In genomic region chr3:187748050-187748481, GRCh38 we compare ENCODE assay signal across 1 cellular context.
A peak's percentile ranks its signal among the peaks of the same experiment; 100 is the strongest.
TF ChIP-seq lines count a peak whose summit lies in the region.

No MANE protein-coding gene starts in this region.

TF ChIP-seq in HepG2, 621 proteins besides CTCF, POLR2A, EP300 and RAD21 (continued from another document and continues in another):
- no peak for TF ChIP-seq REST (IDR thresholded peaks at IDR 0.05; ENCODE audit: borderline replicate concordance in 1 of 2, low read depth in 1 of 2, low read length in 2 of 2)
- no peak for TF ChIP-seq ZNF883 (CRISPR knock-in tag; IDR thresholded peaks at IDR 0.05; ENCODE audit: not compliant biosample characterization)
- TF ChIP-seq RXRA (CRISPR knock-in tag; IDR thresholded peaks at IDR 0.05), result peak; percentile 18; the same call in 1 of the 2 replicates
- TF ChIP-seq ZNF563 (CRISPR knock-in tag; IDR thresholded peaks at IDR 0.05), result no peak
- no peak for TF ChIP-seq TCF12 (IDR thresholded peaks at IDR 0.05)
- no peak for TF ChIP-seq TCF12 (CRISPR knock-in tag; IDR thresholded peaks at IDR 0.05)
- no peak for TF ChIP-seq ZNF234 (CRISPR knock-in tag; conservative IDR thresholded peaks at IDR 0.05)
- TF ChIP-seq ZBTB1 (CRISPR knock-in tag; IDR thresholded peaks at IDR 0.05; ENCODE audit: borderline replicate concordance), result no peak
- TF ChIP-seq MLX (CRISPR knock-in tag; IDR thresholded peaks at IDR 0.05), result no peak
- no peak for TF ChIP-seq TSC22D2 (CRISPR knock-in tag; IDR thresholded peaks at IDR 0.05; ENCODE audit: borderline replicate concordance)
- TF ChIP-seq HHEX (CRISPR knock-in tag; IDR thresholded peaks at IDR 0.05), result no peak
- TF ChIP-seq FOXP4 (CRISPR knock-in tag; IDR thresholded peaks at IDR 0.05), result peak; percentile 40; the same call in 1 of the 2 replicates
- no peak for TF ChIP-seq ZFP62 (CRISPR knock-in tag; IDR thresholded peaks at IDR 0.05)
- no peak for TF ChIP-seq CCAR2 (optimal IDR thresholded peaks at IDR 0.05; ENCODE audit: low read depth, low read length)
- TF ChIP-seq ZNF558 (CRISPR knock-in tag; IDR thresholded peaks at IDR 0.05; ENCODE audit: borderline replicate concordance), result no peak
- peak; percentile 36; the same call in 1 of the 2 replicates for TF ChIP-seq ZNF350 (CRISPR knock-in tag; IDR thresholded peaks at IDR 0.05; ENCODE audit: borderline replicate concordance, low read depth)
- TF ChIP-seq ZZZ3 (CRISPR knock-in tag; IDR thresholded peaks at IDR 0.05; ENCODE audit: borderline replicate concordance), result no peak
- no peak for TF ChIP-seq ZNF773 (CRISPR knock-in tag; IDR thresholded peaks at IDR 0.05; ENCODE audit: borderline replicate concordance)
- no peak for TF ChIP-seq FIP1L1 (IDR thresholded peaks at IDR 0.05; ENCODE audit: borderline replicate concordance, insufficient read depth, low read depth, low read length)
- TF ChIP-seq FUBP1 (CRISPR knock-in tag; IDR thresholded peaks at IDR 0.05; ENCODE audit: borderline replicate concordance), result no peak
- TF ChIP-seq THAP11 (CRISPR knock-in tag; IDR thresholded peaks at IDR 0.05), result peak; percentile 44; the same call in 1 of the 2 replicates
- peak; percentile 21; the same call in 1 of the 2 replicates for TF ChIP-seq TBX2 (CRISPR knock-in tag; IDR thresholded peaks at IDR 0.05; ENCODE audit: borderline replicate concordance)
- TF ChIP-seq HCFC1 (IDR thresholded peaks at IDR 0.05; ENCODE audit: low read depth, low read length), result no peak
- peak; percentile 91 for TF ChIP-seq STAG1 (CRISPR knock-in tag; IDR thresholded peaks at IDR 0.05)
- TF ChIP-seq ZNF496 (CRISPR knock-in tag; IDR thresholded peaks at IDR 0.05; ENCODE audit: insufficient replicate concordance), result no peak
- TF ChIP-seq MXD4 (CRISPR knock-in tag; IDR thresholded peaks at IDR 0.05), result no peak
- no peak; the same call in 1 of the 2 replicates for TF ChIP-seq PHF21A (CRISPR knock-in tag; IDR thresholded peaks at IDR 0.05)
- TF ChIP-seq ZNF577 (CRISPR knock-in tag; IDR thresholded peaks at IDR 0.05; ENCODE audit: borderline replicate concordance, low read depth), result no peak
- no peak for TF ChIP-seq ZNF713 (CRISPR knock-in tag; IDR thresholded peaks at IDR 0.05)
- no peak for TF ChIP-seq ZNF639 (CRISPR knock-in tag; conservative IDR thresholded peaks at IDR 0.05)
- TF ChIP-seq ZNF383 (CRISPR knock-in tag; IDR thresholded peaks at IDR 0.05; ENCODE audit: borderline replicate concordance), result no peak
- no peak for TF ChIP-seq ZBTB4 (CRISPR knock-in tag; IDR thresholded peaks at IDR 0.05; ENCODE audit: borderline replicate concordance)
- TF ChIP-seq ZBTB2 (CRISPR knock-in tag; IDR thresholded peaks at IDR 0.05; ENCODE audit: low read depth), result no peak
- TF ChIP-seq THYN1 (CRISPR knock-in tag; IDR thresholded peaks at IDR 0.05; ENCODE audit: borderline replicate concordance, low read depth), result no peak
- no peak for TF ChIP-seq HOXA7 (CRISPR knock-in tag; IDR thresholded peaks at IDR 0.05)
- no peak for TF ChIP-seq SUZ12 (IDR thresholded peaks at IDR 0.05; ENCODE audit: low read depth, low read length)
- TF ChIP-seq U2AF1 (optimal IDR thresholded peaks at IDR 0.05; ENCODE audit: low read depth, low read length), result no peak
- no peak for TF ChIP-seq ZNF546 (CRISPR knock-in tag; conservative IDR thresholded peaks at IDR 0.05)
- no peak for TF ChIP-seq RBAK (CRISPR knock-in tag; IDR thresholded peaks at IDR 0.05)
- TF ChIP-seq ARNT (IDR thresholded peaks at IDR 0.05), result no peak
- TF ChIP-seq ZNF207 (IDR thresholded peaks at IDR 0.05; ENCODE audit: borderline replicate concordance), result no peak
- TF ChIP-seq ATF7 (IDR thresholded peaks at IDR 0.05), result no peak
- no peak for TF ChIP-seq ATF7 (CRISPR knock-in tag; IDR thresholded peaks at IDR 0.05)
- no peak for TF ChIP-seq NPAS2 (CRISPR knock-in tag; IDR thresholded peaks at IDR 0.05; ENCODE audit: borderline replicate concordance)
- no peak for TF ChIP-seq SNAPC5 (CRISPR knock-in tag; IDR thresholded peaks at IDR 0.05; ENCODE audit: borderline replicate concordance)
- no peak for TF ChIP-seq ZNF7 (CRISPR knock-in tag; IDR thresholded peaks at IDR 0.05)
- no peak for TF ChIP-seq THRA (CRISPR knock-in tag; IDR thresholded peaks at IDR 0.05; ENCODE audit: borderline replicate concordance)
